8 cellular contexts compared by ENCODE assay signal in the genomic region with DNA sequence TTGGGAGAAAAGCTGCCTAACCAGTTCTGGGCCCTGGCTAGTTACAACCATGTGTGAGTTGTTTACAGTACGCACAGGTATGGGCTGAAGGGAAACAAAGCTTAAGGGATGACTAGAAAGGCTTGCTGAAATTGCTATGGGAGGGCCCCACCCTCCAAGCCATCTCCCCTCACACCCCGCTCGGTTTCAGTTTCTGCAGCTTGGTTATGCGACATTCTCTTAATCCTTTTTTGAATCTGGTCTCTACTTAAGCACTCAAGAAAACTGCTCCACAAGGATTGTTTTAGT. TPM values are rescaled to one million over a fixed set of nuclear protein-coding genes. Genes with fewer than 3 reads are reported as not detected.
DNase-seq lines count a peak whose midpoint lies in the region; TF ChIP-seq lines count a peak whose summit lies in the region.

No MANE protein-coding gene starts in this region.

- in situ Hi-C loops in ACHN (cut with HindIII; ENCODE audit: low pct_ligation_motif_present, low pct_unique_long_range_greater_than_20kb, low sequenced_read_pairs), result no loop called here

- no peaks in the 10 kb centered on the region for H3K9me3 ChIP-seq in mesodermal cell (ENCODE audit: control insufficient read depth, low read length)

- peaks cover 13% of the 10 kb centered on the region for H3K4me1 ChIP-seq in mesodermal cell (ENCODE audit: control insufficient read depth, insufficient read depth, low read length, poor library complexity, severe bottlenecking)

- H3K27ac ChIP-seq in dorsolateral prefrontal cortex (peak overlapping the region in 30 of 59 donors; percentile 1 to 65 (median 32)), mesodermal cell (ENCODE audit: low read depth, low read length, severe bottlenecking) (peak overlapping the region; percentile 36)

- H3K27me3 ChIP-seq in dorsolateral prefrontal cortex, result no peaks in the 10 kb centered on the region

- no peak for TF ChIP-seq CTCF in dorsolateral prefrontal cortex (IDR thresholded peaks at IDR 0.05 in 54 of 56, conservative IDR thresholded peaks at IDR 0.05 in 2 of 56; ENCODE audit: low read depth in 1 of 56, partially characterized antibody in 56 of 56)

- intact Hi-C loops in dorsolateral prefrontal cortex (cut with DNase I), result no loop called here

- H3K36me3 ChIP-seq in mesodermal cell (ENCODE audit: control insufficient read depth, insufficient read depth, low read length), result peaks cover 7% of the 10 kb centered on the region

- no peak overlapping the region for H3K4me3 ChIP-seq in dorsolateral prefrontal cortex
- H3K4me3 ChIP-seq in mesodermal cell (ENCODE audit: extremely low read depth, insufficient read depth, low read length, poor library complexity, severe bottlenecking), result no peak overlapping the region

- WGBS in mesodermal cell (ENCODE audit: insufficient coverage in 2 of 2), 2 experiments, result no CpG with 5 or more reads among the region's 4 CpGs

- DNase-seq in ACHN (peak; percentile 27), NCI-H1417 treated with DMSO at 0.1 percent for 48 hours (lab: John Stamatoyannopoulos, UW) (peak; percentile 26), dorsolateral prefrontal cortex (no peak), globus pallidus (ENCODE audit: low spot score) (no peak), KG1 (lab: John Stamatoyannopoulos, UW) (no peak)
- DNase-seq in activated naive CD4-positive, alpha-beta T cell treated with Interleukin-2 at 50 U/mL for 16 hours, result no peak
- no peak for DNase-seq in stimulated activated CD4-positive, alpha-beta T cell treated with anti-CD3 and anti-CD28 coated beads, Interleukin-12 subunit alpha, Interleukin-12 subunit beta, amount 100 ng/mL, for 4 hours

RNA-seq across cellular contexts. Expression of gene PBX1, which starts 43.1 kb away (rescaled TPM):
- 100 to 1,000 TPM in 115 of 120 experiments, 10 to 100 TPM in 5; 81.3 to 167 (median 127) TPM for total RNA-seq in dorsolateral prefrontal cortex
- polyA plus RNA-seq in mesodermal cell (2013, experiment 1 of 2), result 59.3 TPM
- 56.0 TPM for polyA plus RNA-seq in mesodermal cell (2013, experiment 2 of 2)

Comparison
In these comparisons a context has a peak if more than half of its experiments do, and no peak if none do; other contexts are left out.
1. DNase-seq: peak in ACHN (single experiment) and NCI-H1417 treated with DMSO at 0.1 percent for 48 hours (single experiment); none in dorsolateral prefrontal cortex (0 of 10), globus pallidus (single experiment), activated naive CD4-positive, alpha-beta T cell treated with Interleukin-2 at 50 U/mL for 16 hours (single experiment), stimulated activated CD4-positive, alpha-beta T cell treated with anti-CD3 and anti-CD28 coated beads, Interleukin-12 subunit alpha, Interleukin-12 subunit beta, amount 100 ng/mL, for 4 hours (single experiment) and KG1 (single experiment).